Comparison of ENCODE assay signal across 16 cellular contexts in genomic region chr2:1738646-1739302, GRCh38. TPM values are rescaled to one million over a fixed set of nuclear protein-coding genes. Genes with fewer than 3 reads are reported as not detected.
DNase-seq lines count a peak whose midpoint lies in the region; ATAC-seq, FAIRE-seq and TF ChIP-seq lines count a peak whose summit lies in the region.
"Had no signal": no experiment of that assay in that cellular context is flagged by ENCODE, and none has a peak within 500 bp of the region (broad histone marks: within the 10 kb centered on the region; RNA-seq: fewer than 3 reads in every experiment).

No MANE protein-coding gene starts in this region.

- TF ChIP-seq CTCF in activated CD8-positive, alpha-beta T cell treated with anti-CD3 and anti-CD28 coated beads for 36 hours (IDR thresholded peaks at IDR 0.05) = no peak
- TF ChIP-seq CTCF in endothelial cell of umbilical vein (IDR thresholded peaks at IDR 0.05; ENCODE audit: extremely low read depth in 1 of 2, insufficient read depth in 1 of 2, low read depth in 1 of 2, low read length in 2 of 2) = no peak
- no peak for TF ChIP-seq CTCF in nephron (IDR thresholded peaks at IDR 0.05; ENCODE audit: unreplicated experiment in 3 of 3)
- no peak for TF ChIP-seq CTCF in tibial artery (IDR thresholded peaks at IDR 0.05)
- TF ChIP-seq CTCF in foreskin keratinocyte (conservative IDR thresholded peaks at IDR 0.05) = no peak

- no peak for ATAC-seq in activated CD8-positive, alpha-beta T cell treated with anti-CD3 and anti-CD28 coated beads, Interleukin-2, amount 10 ng/mL, durations not matched to agents 7 days and 5 days
- no peak for ATAC-seq in activated CD8-positive, alpha-beta T cell treated with anti-CD3 and anti-CD28 coated beads for 36 hours
- ATAC-seq in foreskin keratinocyte (no peak), GM18858 (IDR thresholded peaks at IDR 0.05; ENCODE audit: unreplicated experiment) (no peak)
- ATAC-seq: activated CD4-positive, alpha-beta T cell treated with anti-CD3 and anti-CD28 coated beads for 36 hours had no signal

- H3K36me3 Mint-ChIP-seq in activated CD8-positive, alpha-beta T cell treated with anti-CD3 and anti-CD28 coated beads, Interleukin-2, amount 10 ng/mL, durations not matched to agents 7 days and 5 days (ENCODE audit: low read depth) = no peaks in the 10 kb centered on the region
- no peaks in the 10 kb centered on the region for H3K36me3 Mint-ChIP-seq in activated CD8-positive, alpha-beta T cell treated with anti-CD3 and anti-CD28 coated beads for 36 hours (ENCODE audit: low read depth)
- peaks cover 74% of the 10 kb centered on the region for H3K36me3 Mint-ChIP-seq in nephron (ENCODE audit: low read depth)

- no peaks in the 10 kb centered on the region for H3K9me1 ChIP-seq in endothelial cell of umbilical vein (replicated peaks; ENCODE audit: control insufficient read depth, extremely low read depth, insufficient read depth, low read length)

- peak overlapping the region; percentile 26 for H3K4me2 ChIP-seq in endothelial cell of umbilical vein (ENCODE audit: insufficient read depth, low read length)
- H3K4me2 ChIP-seq: PC-9 had no signal

- no peaks in the 10 kb centered on the region for H3K27me3 ChIP-seq in endothelial cell of umbilical vein (ENCODE audit: control insufficient read depth in 2 of 2, insufficient read depth in 2 of 2, low read length in 2 of 2)
- H3K27me3 ChIP-seq in tibial artery = no peaks in the 10 kb centered on the region
- no peaks in the 10 kb centered on the region for H3K27me3 ChIP-seq in foreskin keratinocyte

- H3K36me3 ChIP-seq in endothelial cell of umbilical vein (ENCODE audit: control insufficient read depth in 2 of 2, extremely low read depth in 1 of 2, insufficient read depth in 2 of 2, low read length in 2 of 2) (no peaks in the 10 kb centered on the region), tibial artery (no peaks in the 10 kb centered on the region)

- H3K4me3 ChIP-seq in endothelial cell of umbilical vein (replicated peaks in 1 of 3; ENCODE audit: insufficient read depth in 1 of 3, low read depth in 1 of 3, low read length in 3 of 3) (no peak overlapping the region), tibial artery (no peak overlapping the region)
- H3K4me3 ChIP-seq: PC-9 had no signal

- TF ChIP-seq POLR2A in endothelial cell of umbilical vein (IDR thresholded peaks at IDR 0.05; ENCODE audit: low read depth, low read length) = no peak

- no peak overlapping the region for H2AFZ ChIP-seq in endothelial cell of umbilical vein (ENCODE audit: low read depth, low read length)
- H2AFZ ChIP-seq: PC-9 had no signal

- peaks cover 66% of the 10 kb centered on the region for H3K79me2 ChIP-seq in endothelial cell of umbilical vein (ENCODE audit: control insufficient read depth, insufficient read depth, low read length)

- FAIRE-seq in endothelial cell of umbilical vein (lab: Jason Lieb, UNC) = no peak
- FAIRE-seq: A204.1, GM12891, urothelium cell line had no signal

- H3K4me1 ChIP-seq in endothelial cell of umbilical vein (ENCODE audit: control insufficient read depth, extremely low read depth, insufficient read depth, low read length) (peaks cover 20% of the 10 kb centered on the region), tibial artery (peaks cover 0 to 57% (median 29%) of the 10 kb centered on the region in 4 donors), foreskin keratinocyte (peaks cover 5% of the 10 kb centered on the region)

- H3K9me3 ChIP-seq in endothelial cell of umbilical vein (replicated peaks; ENCODE audit: control insufficient read depth, insufficient read depth, low read length) = no peaks in the 10 kb centered on the region
- peaks cover 0 to 8% (median 0%) of the 10 kb centered on the region in 3 donors for H3K9me3 ChIP-seq in tibial artery

- intact Hi-C loops in activated CD8-positive, alpha-beta T cell treated with anti-CD3 and anti-CD28 coated beads for 36 hours (cut with micrococcal nuclease) = no loop called here
- intact Hi-C loops in endothelial cell of umbilical vein (cut with micrococcal nuclease) = loop anchor here (1.0 kb wide), 1 partner anchor 8 kb away; no protein-coding TSS in a partner anchor
- intact Hi-C loops in tibial artery (cut with DNase I; ENCODE audit: low total_unique reads) = no loop called here

- CTCF ChIA-PET in activated CD8-positive, alpha-beta T cell treated with anti-CD3 and anti-CD28 coated beads, Interleukin-2, amount 10 ng/mL, durations not matched to agents 7 days and 5 days (lab: Charles Lee) = interaction anchor here (1.6 kb wide), 1 partner anchor 12 kb away, joined by 4 read pairs; no protein-coding TSS in a partner anchor
- CTCF ChIA-PET in activated CD8-positive, alpha-beta T cell treated with anti-CD3 and anti-CD28 coated beads for 36 hours (lab: Charles Lee) = interaction anchor here (0.8 kb wide), 1 partner anchor 12 kb away, joined by 4 read pairs; no protein-coding TSS in a partner anchor
- CTCF ChIA-PET in endothelial cell of umbilical vein (lab: Charles Lee) = interaction anchor here (1.0 to 2.1 kb wide), 5 partner anchors 12 to 188 kb away, joined by 3 to 10 read pairs (median 3); no protein-coding TSS in a partner anchor

- no peaks in the 10 kb centered on the region for H4K20me1 ChIP-seq in endothelial cell of umbilical vein (replicated peaks; ENCODE audit: control insufficient read depth, extremely low read depth, insufficient read depth, low read length)

- no peaks in the 10 kb centered on the region for H3K9me3 Mint-ChIP-seq in activated CD8-positive, alpha-beta T cell treated with anti-CD3 and anti-CD28 coated beads, Interleukin-2, amount 10 ng/mL, durations not matched to agents 7 days and 5 days (ENCODE audit: insufficient read depth)
- H3K9me3 Mint-ChIP-seq in activated CD8-positive, alpha-beta T cell treated with anti-CD3 and anti-CD28 coated beads for 36 hours = no peaks in the 10 kb centered on the region
- H3K9me3 Mint-ChIP-seq in nephron = peaks cover 16% of the 10 kb centered on the region
- H3K9me3 Mint-ChIP-seq: activated T-helper 1 cell treated with anti-CD3 and anti-CD28 coated beads, Interleukin-12 subunit alpha, Interleukin-12 subunit beta, Interleukin-2, Interleukin-4 antibody, amounts not matched to agents 30 ng/mL and 10 ng/mL and 1 ng/mL, durations not matched to agents 14 hours and 24 hours and 36 hours had no signal

- peaks cover 6% of the 10 kb centered on the region for H3K4me1 Mint-ChIP-seq in activated CD8-positive, alpha-beta T cell treated with anti-CD3 and anti-CD28 coated beads, Interleukin-2, amount 10 ng/mL, durations not matched to agents 7 days and 5 days (ENCODE audit: low read depth)
- peaks cover 2% of the 10 kb centered on the region for H3K4me1 Mint-ChIP-seq in activated CD8-positive, alpha-beta T cell treated with anti-CD3 and anti-CD28 coated beads for 36 hours (ENCODE audit: low read depth)
- H3K4me1 Mint-ChIP-seq in nephron = peaks cover 51% of the 10 kb centered on the region

- no peak overlapping the region for H3K9ac ChIP-seq in endothelial cell of umbilical vein (replicated peaks; ENCODE audit: extremely low read depth, insufficient read depth, low read length)

- BruUV-seq in endothelial cell of umbilical vein (replicated peaks; lab: Mats Ljungman, UMichigan) = no TSS peak

- H3K27me3 Mint-ChIP-seq in activated CD8-positive, alpha-beta T cell treated with anti-CD3 and anti-CD28 coated beads, Interleukin-2, amount 10 ng/mL, durations not matched to agents 7 days and 5 days (ENCODE audit: low read depth) = peaks cover 18% of the 10 kb centered on the region
- H3K27me3 Mint-ChIP-seq in activated CD8-positive, alpha-beta T cell treated with anti-CD3 and anti-CD28 coated beads for 36 hours = peaks cover 19% of the 10 kb centered on the region
- H3K27me3 Mint-ChIP-seq in nephron (ENCODE audit: low read depth) = no peaks in the 10 kb centered on the region

- dilution Hi-C loops in endothelial cell of umbilical vein (cut with MboI; ENCODE audit: extremely low pct_ligation_motif_present, low sequenced_read_pairs) = no loop called here

- no peak overlapping the region for H3K4me3 Mint-ChIP-seq in activated CD8-positive, alpha-beta T cell treated with anti-CD3 and anti-CD28 coated beads, Interleukin-2, amount 10 ng/mL, durations not matched to agents 7 days and 5 days
- no peak overlapping the region for H3K4me3 Mint-ChIP-seq in activated CD8-positive, alpha-beta T cell treated with anti-CD3 and anti-CD28 coated beads for 36 hours
- peak overlapping the region in 1 of 3 experiments; percentile 59 for H3K4me3 Mint-ChIP-seq in nephron
- H3K4me3 Mint-ChIP-seq: activated CD4-positive, alpha-beta T cell treated with anti-CD3 and anti-CD28 coated beads for 36 hours; activated T-helper 1 cell treated with anti-CD3 and anti-CD28 coated beads, Interleukin-12 subunit alpha, Interleukin-12 subunit beta, Interleukin-2, Interleukin-4 antibody, amounts not matched to agents 30 ng/mL and 10 ng/mL and 1 ng/mL, durations not matched to agents 14 hours and 24 hours and 36 hours had no signal

- DNase-seq in activated CD8-positive, alpha-beta T cell treated with anti-CD3 and anti-CD28 coated beads, Interleukin-2, amount 10 ng/mL, durations not matched to agents 7 days and 5 days = peak; percentile 9
- no peak for DNase-seq in activated CD8-positive, alpha-beta T cell treated with anti-CD3 and anti-CD28 coated beads for 36 hours
- DNase-seq in endothelial cell of umbilical vein (ENCODE audit: low read depth, low spot score) = no peak
- DNase-seq in tibial artery = no peak
- no peak for DNase-seq in stimulated activated naive CD4-positive, alpha-beta T cell (lab: John Stamatoyannopoulos, UW)
- DNase-seq in foreskin keratinocyte = no peak
- DNase-seq: activated CD4-positive, alpha-beta T cell treated with anti-CD3 and anti-CD28 coated beads for 36 hours; NCI-H1436 treated with DMSO at 0.1 percent for 48 hours; NCI-H510A had no signal

- no peak overlapping the region for H3K27ac Mint-ChIP-seq in activated CD8-positive, alpha-beta T cell treated with anti-CD3 and anti-CD28 coated beads, Interleukin-2, amount 10 ng/mL, durations not matched to agents 7 days and 5 days
- H3K27ac Mint-ChIP-seq in activated CD8-positive, alpha-beta T cell treated with anti-CD3 and anti-CD28 coated beads for 36 hours = no peak overlapping the region
- H3K27ac Mint-ChIP-seq in nephron = peak overlapping the region in 2 of 3 experiments; percentile 50
- H3K27ac Mint-ChIP-seq: activated CD4-positive, alpha-beta T cell treated with anti-CD3 and anti-CD28 coated beads for 36 hours; activated T-helper 1 cell treated with anti-CD3 and anti-CD28 coated beads, Interleukin-12 subunit alpha, Interleukin-12 subunit beta, Interleukin-2, Interleukin-4 antibody, amounts not matched to agents 30 ng/mL and 10 ng/mL and 1 ng/mL, durations not matched to agents 14 hours and 24 hours and 36 hours had no signal

- POLR2A ChIA-PET in activated CD8-positive, alpha-beta T cell treated with anti-CD3 and anti-CD28 coated beads, Interleukin-2, amount 10 ng/mL, durations not matched to agents 7 days and 5 days (lab: Charles Lee) = no interaction called here
- POLR2A ChIA-PET in activated CD8-positive, alpha-beta T cell treated with anti-CD3 and anti-CD28 coated beads for 36 hours (lab: Charles Lee) = no interaction called here
- POLR2A ChIA-PET in endothelial cell of umbilical vein (lab: Charles Lee) = interaction anchor here (1.2 to 1.5 kb wide), 2 partner anchors 17 to 31 kb away, joined by 3 to 6 read pairs; no protein-coding TSS in a partner anchor

- H3K27ac ChIP-seq in endothelial cell of umbilical vein (ENCODE audit: insufficient read depth, low read depth, low read length) (peak overlapping the region; percentile 50), tibial artery (peak overlapping the region; percentile 53 to 61), foreskin keratinocyte (no peak overlapping the region)
- H3K27ac ChIP-seq: PC-9 had no signal

RNA-seq across cellular contexts. Expression of gene PXDN, which starts 5.5 kb away (rescaled TPM):
- under 1 TPM; 0.26 to 0.92 TPM for total RNA-seq in activated CD8-positive, alpha-beta T cell treated with anti-CD3 and anti-CD28 coated beads, Interleukin-2, amount 10 ng/mL, durations not matched to agents 7 days and 5 days
- total RNA-seq in activated CD8-positive, alpha-beta T cell treated with anti-CD3 and anti-CD28 coated beads for 36 hours = under 1 TPM; 0.58 to 0.83 TPM
- total RNA-seq in endothelial cell of umbilical vein (248 and 308 TPM in 2 replicates), foreskin keratinocyte (91.4 and 96.5 TPM in 2 replicates)
- polyA plus RNA-seq in endothelial cell of umbilical vein (231 and 246 TPM in 2 replicates), foreskin keratinocyte (26.9 and 28.0 TPM in 2 replicates)
- 106 and 115 TPM in 2 replicates for polyA plus RNA-seq in endothelial cell of umbilical vein (2011; cell fraction: cytosol; rRNA removed)
- 126 and 131 TPM in 2 replicates for polyA plus RNA-seq in endothelial cell of umbilical vein (2011; cell fraction: nucleus; rRNA removed)
- 257 and 281 TPM in 2 replicates for polyA plus RNA-seq in endothelial cell of umbilical vein (2012)
- 137 and 156 TPM in 2 replicates for polyA minus RNA-seq in endothelial cell of umbilical vein
- polyA minus RNA-seq in endothelial cell of umbilical vein (2011; cell fraction: cytosol; rRNA and poly(A)+ RNA removed) = 8.0 TPM
- polyA minus RNA-seq in endothelial cell of umbilical vein (2011; cell fraction: nucleus; rRNA and poly(A)+ RNA removed) = 89.5 and 93.8 TPM in 2 replicates

Comparison
In these comparisons a context has a peak if more than half of its experiments do, and no peak if none do; other contexts are left out.
1. H3K27ac Mint-ChIP-seq: peak in nephron (2 of 3); none in activated CD8-positive, alpha-beta T cell treated with anti-CD3 and anti-CD28 coated beads, Interleukin-2, amount 10 ng/mL, durations not matched to agents 7 days and 5 days (single experiment) and activated CD8-positive, alpha-beta T cell treated with anti-CD3 and anti-CD28 coated beads for 36 hours (single experiment).
2. RNA of gene PXDN, which starts 5.5 kb away (total RNA-seq): 248 to 308 TPM in endothelial cell of umbilical vein and 91.4 to 96.5 TPM in foreskin keratinocyte; 0.26 to 0.92 TPM in activated CD8-positive, alpha-beta T cell treated with anti-CD3 and anti-CD28 coated beads, Interleukin-2, amount 10 ng/mL, durations not matched to agents 7 days and 5 days and 0.58 to 0.83 TPM in activated CD8-positive, alpha-beta T cell treated with anti-CD3 and anti-CD28 coated beads for 36 hours; every median in the first group is over 10 times any median in the second.